Comparison of ENCODE assay signal across 8 cellular contexts in genomic region chr16:50368410-50369132, GRCh38. TPM values are rescaled to one million over a fixed set of nuclear protein-coding genes. Genes with fewer than 3 reads are reported as not detected.
DNase-seq lines count a peak whose midpoint lies in the region; ATAC-seq and TF ChIP-seq lines count a peak whose summit lies in the region.

BRD7 (minus strand) TSS chr16:50368988; CDS start chr16:50368774, 214 bp downstream.

- H3K4me3 ChIP-seq in CD8-positive, alpha-beta memory T cell (ENCODE audit: low read length): peak within 1 kb of the TSS; percentile 69
- peak within 1 kb of the TSS; percentile 77 for H3K4me3 ChIP-seq in ovary
- H3K4me3 ChIP-seq in thymus (ENCODE audit: low read length): peak within 1 kb of the TSS; percentile 73

- intact Hi-C loops in ovary (cut with DNase I): loop anchor here in 2 of 4 donors (10.0 kb wide), 3 partner anchors 154 to 344 kb away; partner anchors contain the start of gene CNEP1R1 (in 1 of the 2)

- H3K9me3 ChIP-seq in CD8-positive, alpha-beta memory T cell (ENCODE audit: low read length): no peaks in the 10 kb centered on the region
- H3K9me3 ChIP-seq in ovary (no peaks in the 10 kb centered on the region), thymus (ENCODE audit: control insufficient read depth) (no peaks in the 10 kb centered on the region)

- no peak for TF ChIP-seq POLR2A in ovary (IDR thresholded peaks at IDR 0.05)

- TF ChIP-seq CTCF in glutamatergic neuron (IDR thresholded peaks at IDR 0.05; ENCODE audit: partially characterized antibody, unreplicated experiment): peak; percentile 28
- peak in 2 of 3 donors; percentile 14 to 31 for TF ChIP-seq CTCF in ovary (IDR thresholded peaks at IDR 0.05)

- 0 to 2% (median 0%) methylated on average over 57 to 109 of the region's 109 CpGs for whole genome bisulfite sequencing in ovary, 3 donors
- WGBS in thymus: under 1% methylated on average over 109 of the region's 109 CpGs

- peak within 1 kb of the TSS; percentile 88 to 99 (median 97) for H3K27ac Mint-ChIP-seq in CD8-positive, alpha-beta memory T cell
- peak within 1 kb of the TSS; percentile 62 for H3K27ac Mint-ChIP-seq in glutamatergic neuron (ENCODE audit: unreplicated experiment)

- peaks cover 0 to 1% (median 0%) of the 10 kb centered on the region in 5 donors for H3K9me3 Mint-ChIP-seq in CD8-positive, alpha-beta memory T cell
- peaks cover 4% of the 10 kb centered on the region for H3K9me3 Mint-ChIP-seq in glutamatergic neuron (ENCODE audit: unreplicated experiment)

- TF ChIP-seq EP300 in ovary (IDR thresholded peaks at IDR 0.05): no peak

- ATAC-seq in GM19372 (IDR thresholded peaks at IDR 0.05; ENCODE audit: low read depth, unreplicated experiment): peak; percentile 68
- ATAC-seq in HG03520 (IDR thresholded peaks at IDR 0.05; ENCODE audit: unreplicated experiment): peak; percentile 55

- POLR2A ChIA-PET in CD8-positive, alpha-beta memory T cell (lab: Charles Lee): no interaction called here

- H3K27me3 ChIP-seq in CD8-positive, alpha-beta memory T cell (ENCODE audit: insufficient read depth, low read length, poor library complexity, severe bottlenecking): no peaks in the 10 kb centered on the region
- no peaks in the 10 kb centered on the region for H3K27me3 ChIP-seq in ovary
- H3K27me3 ChIP-seq in thymus (ENCODE audit: control insufficient read depth, insufficient read depth): no peaks in the 10 kb centered on the region

- peak; percentile 57 to 78 (median 65) for DNase-seq in CD8-positive, alpha-beta memory T cell
- DNase-seq in SK-MEL-5 (ENCODE audit: low read depth, low spot score): peak; percentile 50
- DNase-seq in activated naive CD4-positive, alpha-beta T cell (lab: John Stamatoyannopoulos, UW): peak; percentile 49 to 73 (median 61)
- peak; percentile 73 for DNase-seq in glutamatergic neuron
- DNase-seq in ovary: peak; percentile 58 to 87 (median 72)

- H3K4me3 Mint-ChIP-seq in CD8-positive, alpha-beta memory T cell: peak within 1 kb of the TSS; percentile 84 to 98 (median 95)
- peak within 1 kb of the TSS; percentile 97 for H3K4me3 Mint-ChIP-seq in glutamatergic neuron (ENCODE audit: unreplicated experiment)

- H3K36me3 Mint-ChIP-seq in CD8-positive, alpha-beta memory T cell: peaks cover 3 to 35% (median 13%) of the 10 kb centered on the region in 3 donors
- no peaks in the 10 kb centered on the region for H3K36me3 Mint-ChIP-seq in glutamatergic neuron (ENCODE audit: unreplicated experiment)

- in situ Hi-C loops in SK-MEL-5 (cut with HindIII; ENCODE audit: low pct_unique_long_range_greater_than_20kb, low sequenced_read_pairs): no loop called here

- H3K27ac ChIP-seq in CD8-positive, alpha-beta memory T cell (ENCODE audit: low read depth, low read length): peak within 1 kb of the TSS; percentile 49
- peak within 1 kb of the TSS in 1 of 2 donors; percentile 46 for H3K27ac ChIP-seq in ovary
- peak within 1 kb of the TSS; percentile 80 for H3K27ac ChIP-seq in thymus (ENCODE audit: low read depth)

- H3K27me3 Mint-ChIP-seq in CD8-positive, alpha-beta memory T cell: peaks cover 0 to 2% of the 10 kb centered on the region in 2 donors
- no peaks in the 10 kb centered on the region for H3K27me3 Mint-ChIP-seq in glutamatergic neuron (ENCODE audit: unreplicated experiment)

- CTCF ChIA-PET in CD8-positive, alpha-beta memory T cell (lab: Charles Lee): interaction anchor here (1.0 to 2.9 kb wide), 11 partner anchors 9 to 438 kb away, joined by 3 to 23 read pairs (median 4); partner anchors contain the start of gene CNEP1R1

- H3K4me1 ChIP-seq in CD8-positive, alpha-beta memory T cell (ENCODE audit: insufficient read depth, low read length): peaks cover 39% of the 10 kb centered on the region
- H3K4me1 ChIP-seq in ovary (ENCODE audit: insufficient read depth) (peaks cover 2% of the 10 kb centered on the region), thymus (ENCODE audit: control insufficient read depth, insufficient read depth, low read length) (peaks cover 7% of the 10 kb centered on the region)

- H3K36me3 ChIP-seq in CD8-positive, alpha-beta memory T cell (ENCODE audit: insufficient read depth, low read length): peaks cover 15% of the 10 kb centered on the region
- no peaks in the 10 kb centered on the region for H3K36me3 ChIP-seq in ovary
- peaks cover 10% of the 10 kb centered on the region for H3K36me3 ChIP-seq in thymus (ENCODE audit: control insufficient read depth, insufficient read depth)

- H3K4me1 Mint-ChIP-seq in CD8-positive, alpha-beta memory T cell: peaks cover 46 to 57% (median 55%) of the 10 kb centered on the region in 3 donors
- peaks cover 16% of the 10 kb centered on the region for H3K4me1 Mint-ChIP-seq in glutamatergic neuron (ENCODE audit: low read depth, unreplicated experiment)

RNA-seq across cellular contexts. Expression of gene BRD7, which starts in this region (rescaled TPM):
- 100 to 1,000 TPM; 101 to 103 TPM for total RNA-seq in CD8-positive, alpha-beta memory T cell
- polyA plus RNA-seq in CD8-positive, alpha-beta memory T cell: 55.7 TPM
- 52.0 and 57.3 TPM in 2 replicates for total RNA-seq in SK-MEL-5 (2014; rRNA removed; shearing (Covaris generic))
- 37.1 and 54.8 TPM in 2 replicates for polyA plus RNA-seq in SK-MEL-5 (2015; cell fraction: cytosol; rRNA removed)
- 25.5 and 28.2 TPM in 2 replicates for polyA plus RNA-seq in SK-MEL-5 (2015; cell fraction: nucleus; rRNA removed)
- total RNA-seq in glutamatergic neuron (ENCODE audit: unreplicated experiment) (80.8 TPM), ovary (10 to 100 TPM; 30.0 to 58.7 (median 53.5) TPM)
- polyA plus RNA-seq in ovary (10 to 100 TPM; 33.9 to 75.1 TPM), thymus (58.8 TPM)
